8 cellular contexts compared by ENCODE assay signal in the genomic region with DNA sequence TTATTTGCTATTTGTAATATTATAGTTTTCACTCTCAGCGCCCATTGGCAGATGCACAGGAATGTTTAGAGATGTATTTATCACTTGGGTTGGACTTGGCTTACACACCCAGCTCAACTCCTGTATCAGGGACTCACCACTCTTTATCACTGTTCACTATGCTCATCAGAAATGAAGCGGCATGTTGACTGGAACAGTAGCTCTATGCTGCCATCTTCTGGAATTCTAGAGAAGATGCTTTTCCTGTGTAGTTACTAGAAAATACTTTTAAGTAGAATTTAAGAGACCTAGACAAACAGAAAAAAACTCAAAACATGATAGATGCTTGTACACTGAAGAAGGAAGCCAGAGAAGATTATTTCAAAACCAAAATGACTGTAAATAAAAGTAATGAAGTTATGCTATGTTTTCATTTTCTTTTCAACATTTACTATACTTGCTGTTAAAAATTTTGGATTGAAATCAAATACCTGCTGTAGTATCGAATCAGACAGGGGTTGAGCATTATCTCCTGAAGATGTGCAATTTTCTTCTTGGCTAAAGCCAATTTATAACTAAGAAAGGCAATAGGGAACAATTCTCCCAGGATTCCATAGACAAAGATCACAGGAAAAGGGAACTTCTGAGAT. TPM values are rescaled to one million over a fixed set of nuclear protein-coding genes. Genes with fewer than 3 reads are reported as not detected.
DNase-seq lines count a peak whose midpoint lies in the region; ATAC-seq and TF ChIP-seq lines count a peak whose summit lies in the region.

No MANE protein-coding gene starts in this region.

- H2AFZ ChIP-seq in hepatocyte, result no peak overlapping the region

- TF ChIP-seq CTCF in astrocyte of the cerebellum (IDR thresholded peaks at IDR 0.05; ENCODE audit: low read depth, low read length, missing control alignments), result peak; percentile 67
- peak; percentile 82 for TF ChIP-seq CTCF in hepatocyte (IDR thresholded peaks at IDR 0.05; ENCODE audit: poor library complexity)

- H3K27me3 ChIP-seq in hepatocyte, result no peaks in the 10 kb centered on the region

- H3K79me2 ChIP-seq in hepatocyte, result no peaks in the 10 kb centered on the region

- no peaks in the 10 kb centered on the region for H3K36me3 ChIP-seq in hepatocyte (replicated peaks; ENCODE audit: insufficient read depth, low read depth)

- no peak overlapping the region for H3K4me2 ChIP-seq in hepatocyte

- no peaks in the 10 kb centered on the region for H3K9me3 ChIP-seq in hepatocyte (ENCODE audit: low read depth)

- peak; percentile 69 for DNase-seq in DMS79 treated with DMSO at 0.1 percent for 48 hours (lab: John Stamatoyannopoulos, UW)
- peak; percentile 53 to 72 for DNase-seq in NCI-H526 (lab: John Stamatoyannopoulos, UW)
- DNase-seq in astrocyte of the cerebellum (ENCODE audit: low read depth), result peak; percentile 56
- peak; percentile 75 for DNase-seq in hepatocyte (ENCODE audit: low spot score)
- DNase-seq in smooth muscle cell of the brain vasculature (ENCODE audit: low read depth, low spot score), result peak; percentile 20
- DNase-seq in stimulated activated CD8-positive, alpha-beta memory T cell treated with anti-CD3 and anti-CD28 coated beads, Interleukin-4, amount 100 ng/mL, for 48 hours, result no peak

- H3K27ac ChIP-seq in hepatocyte, result no peak overlapping the region

- no peak overlapping the region for H3K4me3 ChIP-seq in astrocyte of the cerebellum (ENCODE audit: low read depth, low read length)
- no peak overlapping the region for H3K4me3 ChIP-seq in hepatocyte

- no peaks in the 10 kb centered on the region for H3K4me1 ChIP-seq in hepatocyte (ENCODE audit: insufficient read depth)

- 26% methylated on average over 3 of the region's 3 CpGs for WGBS in hepatocyte (ENCODE audit: low lambda C conversion rate, missing lambda C conversion rate)

- peak; percentile 82 for ATAC-seq in GM19395 (IDR thresholded peaks at IDR 0.05; ENCODE audit: unreplicated experiment)
- peak; percentile 69 for ATAC-seq in HG03442 (IDR thresholded peaks at IDR 0.05; ENCODE audit: unreplicated experiment)

- no peaks in the 10 kb centered on the region for H4K20me1 ChIP-seq in hepatocyte (ENCODE audit: insufficient read depth, poor library complexity, severe bottlenecking)

- in situ Hi-C loops in astrocyte of the cerebellum (cut with HindIII; ENCODE audit: low sequenced_read_pairs), result no loop called here

- no peaks in the 10 kb centered on the region for H3K9me2 ChIP-seq in hepatocyte (replicated peaks; ENCODE audit: insufficient read depth)

RNA-seq across cellular contexts. Expression of gene NXPH2, which starts 47.4 kb away (rescaled TPM):
- 1.2 and 6.3 TPM in 2 replicates for total RNA-seq in hepatocyte
- polyA plus RNA-seq in hepatocyte, result 1.5 and 2.3 TPM in 2 replicates
